In the genomic region with DNA sequence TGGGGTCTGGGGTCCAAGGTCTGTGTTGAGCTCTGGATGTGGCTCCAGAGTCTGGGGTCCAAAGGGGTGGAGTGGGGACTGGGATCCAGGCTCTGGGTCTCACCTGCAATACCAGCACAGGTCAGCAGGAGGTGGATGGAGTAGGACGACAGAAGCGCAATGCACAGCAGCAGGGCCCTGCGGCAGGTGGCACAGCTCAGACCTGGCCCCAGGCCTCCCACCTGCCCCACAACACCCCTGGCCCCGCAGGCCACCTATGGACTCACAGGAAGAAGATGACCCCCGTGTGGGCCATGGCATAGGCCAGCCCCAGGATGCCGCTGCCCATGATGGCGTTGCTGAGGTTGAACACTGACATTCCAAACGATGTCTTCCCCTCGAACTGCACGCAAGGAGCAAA, we compare ENCODE assay signal across 11 cellular contexts. TPM values are rescaled to one million over a fixed set of nuclear protein-coding genes. Genes with fewer than 3 reads are reported as not detected.
A peak's percentile ranks its signal among the peaks of the same experiment; 100 is the strongest.
DNase-seq lines count a peak whose midpoint lies in the region; ATAC-seq and TF ChIP-seq lines count a peak whose summit lies in the region.
"Had no signal": no experiment of that assay in that cellular context is flagged by ENCODE, and none has a peak within 500 bp of the region (broad histone marks: within the 10 kb centered on the region; RNA-seq: fewer than 3 reads in every experiment).

No MANE protein-coding gene starts in this region.

- H3K9me3 ChIP-seq in sigmoid colon, result no peaks in the 10 kb centered on the region

- H3K4me3 Mint-ChIP-seq in activated CD4-positive, alpha-beta T cell treated with anti-CD3 and anti-CD28 coated beads for 36 hours, result peak overlapping the region; percentile 89

- DNase-seq in activated CD4-positive, alpha-beta T cell treated with anti-CD3 and anti-CD28 coated beads for 36 hours, result peak; percentile 61
- no peak for DNase-seq in activated CD4-positive, alpha-beta T cell treated with anti-CD3 and anti-CD28 coated beads for 1 hour
- DNase-seq in activated CD4-positive, alpha-beta T cell treated with anti-CD3 and anti-CD28 coated beads, Interleukin-2, amount 50 U/mL, for 48 hours, result peak; percentile 53 to 61
- DNase-seq in fibroblast of villous mesenchyme (ENCODE audit: low read depth) (no peak), NCI-H748 treated with DMSO at 0.1 percent for 48 hours (lab: John Stamatoyannopoulos, UW) (no peak), NOMO-1 treated with DMSO at 0.1 percent for 48 hours (lab: John Stamatoyannopoulos, UW; ENCODE audit: unreplicated experiment) (no peak), sigmoid colon (no peak)
- DNase-seq in stimulated activated naive CD8-positive, alpha-beta T cell treated with anti-CD3 and anti-CD28 coated beads, Interleukin-15, Interleukin-2, amounts not matched to agents 100 U/mL and 50 U/mL, for 24 hours, result peak; percentile 67
- DNase-seq: head of caudate nucleus had no signal

- CTCF ChIA-PET in activated CD4-positive, alpha-beta T cell treated with anti-CD3 and anti-CD28 coated beads for 36 hours (lab: Charles Lee), result no interaction called here

- peaks cover 0 to 11% (median 0%) of the 10 kb centered on the region in 4 donors for H3K4me1 ChIP-seq in sigmoid colon
- H3K4me1 ChIP-seq: parathyroid adenoma had no signal

- whole genome bisulfite sequencing in sigmoid colon, 2 donors, result 96% methylated on average over 10 of the region's 10 CpGs

- no peaks in the 10 kb centered on the region for H3K9me3 Mint-ChIP-seq in activated CD4-positive, alpha-beta T cell treated with anti-CD3 and anti-CD28 coated beads for 36 hours (ENCODE audit: low read depth)

- no peak overlapping the region for H3K27ac Mint-ChIP-seq in activated CD4-positive, alpha-beta T cell treated with anti-CD3 and anti-CD28 coated beads for 36 hours

- intact Hi-C loops in activated CD4-positive, alpha-beta T cell treated with anti-CD3 and anti-CD28 coated beads for 36 hours (cut with DNase I, micrococcal nuclease), result loop anchor here in 1 of 2 experiments (5.0 kb wide), 2 partner anchors 41 to 384 kb away; a partner anchor contains a TSS
- intact Hi-C loops in sigmoid colon (cut with DNase I), result no loop called here

- TF ChIP-seq CTCF in fibroblast of villous mesenchyme (IDR thresholded peaks at IDR 0.05; ENCODE audit: insufficient read depth, low read depth, low read length) (peak; percentile 17), sigmoid colon (IDR thresholded peaks at IDR 0.05) (no peak)

- POLR2A ChIA-PET in activated CD4-positive, alpha-beta T cell treated with anti-CD3 and anti-CD28 coated beads for 36 hours (lab: Charles Lee), result no interaction called here

- H3K4me1 Mint-ChIP-seq in activated CD4-positive, alpha-beta T cell treated with anti-CD3 and anti-CD28 coated beads for 36 hours, result peaks cover 46% of the 10 kb centered on the region

- peaks cover 42% of the 10 kb centered on the region for H3K36me3 Mint-ChIP-seq in activated CD4-positive, alpha-beta T cell treated with anti-CD3 and anti-CD28 coated beads for 36 hours (ENCODE audit: low read depth)

- H3K4me3 ChIP-seq in fibroblast of villous mesenchyme (ENCODE audit: low read depth, low read length) (no peak overlapping the region), sigmoid colon (no peak overlapping the region)

- TF ChIP-seq EP300 in sigmoid colon (IDR thresholded peaks at IDR 0.05), result no peak

- no peak for TF ChIP-seq POLR2A in sigmoid colon (IDR thresholded peaks at IDR 0.05)

- H3K27me3 Mint-ChIP-seq in activated CD4-positive, alpha-beta T cell treated with anti-CD3 and anti-CD28 coated beads for 36 hours, result no peaks in the 10 kb centered on the region

- H3K27ac ChIP-seq in sigmoid colon, result no peak overlapping the region
- H3K27ac ChIP-seq: parathyroid adenoma had no signal

- peak; percentile 35 for ATAC-seq in activated CD4-positive, alpha-beta T cell treated with anti-CD3 and anti-CD28 coated beads for 36 hours
- ATAC-seq in stimulated activated naive CD8-positive, alpha-beta T cell treated with anti-CD3 and anti-CD28 coated beads, Interleukin-15, Interleukin-2, amounts not matched to agents 100 U/mL and 50 U/mL, for 24 hours, result no peak

- no peaks in the 10 kb centered on the region for H3K36me3 ChIP-seq in sigmoid colon

- H3K27me3 ChIP-seq in sigmoid colon, result no peaks in the 10 kb centered on the region

RNA-seq across cellular contexts. Expression of a gene that starts 3.4 kb away (rescaled TPM):
- total RNA-seq in activated CD4-positive, alpha-beta T cell treated with anti-CD3 and anti-CD28 coated beads for 36 hours, result 10 to 100 TPM; 83.5 to 98.1 TPM
- 4.2 and 12.5 TPM in 2 replicates for total RNA-seq in fibroblast of villous mesenchyme
- 1 to 10 TPM; 1.9 to 4.6 (median 3.7) TPM for total RNA-seq in sigmoid colon
- polyA plus RNA-seq in sigmoid colon, result 10 to 100 TPM in 1 of 3 donors, 1 to 10 TPM in 2; 3.7 to 68.4 (median 4.2) TPM

RNA-seq across cellular contexts. Expression of a gene that starts 9.3 kb away (rescaled TPM):
- 10 to 100 TPM; 73.0 to 93.7 TPM for total RNA-seq in activated CD4-positive, alpha-beta T cell treated with anti-CD3 and anti-CD28 coated beads for 36 hours
- total RNA-seq in fibroblast of villous mesenchyme, result 53.5 and 74.4 TPM in 2 replicates
- 10 to 100 TPM; 24.6 to 39.9 (median 28.4) TPM for total RNA-seq in sigmoid colon
- polyA plus RNA-seq in sigmoid colon, result 10 to 100 TPM; 15.6 to 37.4 (median 18.5) TPM

RNA-seq across cellular contexts. Expression of a gene that starts 42.1 kb away (rescaled TPM):
- 1 to 10 TPM; 6.9 to 9.0 TPM for total RNA-seq in activated CD4-positive, alpha-beta T cell treated with anti-CD3 and anti-CD28 coated beads for 36 hours
- total RNA-seq in fibroblast of villous mesenchyme, result 6.5 and 8.4 TPM in 2 replicates
- 10 to 100 TPM; 12.2 to 13.3 (median 12.9) TPM for total RNA-seq in sigmoid colon
- 1 to 10 TPM; 1.2 to 7.4 (median 3.2) TPM for polyA plus RNA-seq in sigmoid colon

RNA-seq across cellular contexts. Expression of a gene that starts 54.9 kb away (rescaled TPM):
- total RNA-seq in activated CD4-positive, alpha-beta T cell treated with anti-CD3 and anti-CD28 coated beads for 36 hours, result 100 to 1,000 TPM; 137 to 140 TPM
- total RNA-seq in fibroblast of villous mesenchyme, result 126 and 200 TPM in 2 replicates
- total RNA-seq in sigmoid colon, result 10 to 100 TPM; 14.3 to 25.3 (median 18.6) TPM
- polyA plus RNA-seq in sigmoid colon, result 100 to 1,000 TPM in 1 of 3 donors, 10 to 100 TPM in 2; 47.4 to 310 (median 65.4) TPM

RNA-seq across cellular contexts. Expression of a gene that starts 54.9 kb away (rescaled TPM):
- not detected for total RNA-seq in activated CD4-positive, alpha-beta T cell treated with anti-CD3 and anti-CD28 coated beads for 36 hours
- total RNA-seq in fibroblast of villous mesenchyme (not detected in 2 replicates), sigmoid colon (not detected)
- not detected for polyA plus RNA-seq in sigmoid colon
- total RNA-seq: HT-29 had no signal

Comparison
In these comparisons a context has a peak if more than half of its experiments do, and no peak if none do; other contexts are left out.
1. DNase-seq: peak in activated CD4-positive, alpha-beta T cell treated with anti-CD3 and anti-CD28 coated beads for 36 hours (single experiment), activated CD4-positive, alpha-beta T cell treated with anti-CD3 and anti-CD28 coated beads, Interleukin-2, amount 50 U/mL, for 48 hours (2 of 2) and stimulated activated naive CD8-positive, alpha-beta T cell treated with anti-CD3 and anti-CD28 coated beads, Interleukin-15, Interleukin-2, amounts not matched to agents 100 U/mL and 50 U/mL, for 24 hours (single experiment); none in activated CD4-positive, alpha-beta T cell treated with anti-CD3 and anti-CD28 coated beads for 1 hour (single experiment), fibroblast of villous mesenchyme (single experiment), NCI-H748 treated with DMSO at 0.1 percent for 48 hours (single experiment), NOMO-1 treated with DMSO at 0.1 percent for 48 hours (single experiment) and sigmoid colon (single experiment).